Comparison of ENCODE assay signal across 12 cellular contexts in the genomic region with DNA sequence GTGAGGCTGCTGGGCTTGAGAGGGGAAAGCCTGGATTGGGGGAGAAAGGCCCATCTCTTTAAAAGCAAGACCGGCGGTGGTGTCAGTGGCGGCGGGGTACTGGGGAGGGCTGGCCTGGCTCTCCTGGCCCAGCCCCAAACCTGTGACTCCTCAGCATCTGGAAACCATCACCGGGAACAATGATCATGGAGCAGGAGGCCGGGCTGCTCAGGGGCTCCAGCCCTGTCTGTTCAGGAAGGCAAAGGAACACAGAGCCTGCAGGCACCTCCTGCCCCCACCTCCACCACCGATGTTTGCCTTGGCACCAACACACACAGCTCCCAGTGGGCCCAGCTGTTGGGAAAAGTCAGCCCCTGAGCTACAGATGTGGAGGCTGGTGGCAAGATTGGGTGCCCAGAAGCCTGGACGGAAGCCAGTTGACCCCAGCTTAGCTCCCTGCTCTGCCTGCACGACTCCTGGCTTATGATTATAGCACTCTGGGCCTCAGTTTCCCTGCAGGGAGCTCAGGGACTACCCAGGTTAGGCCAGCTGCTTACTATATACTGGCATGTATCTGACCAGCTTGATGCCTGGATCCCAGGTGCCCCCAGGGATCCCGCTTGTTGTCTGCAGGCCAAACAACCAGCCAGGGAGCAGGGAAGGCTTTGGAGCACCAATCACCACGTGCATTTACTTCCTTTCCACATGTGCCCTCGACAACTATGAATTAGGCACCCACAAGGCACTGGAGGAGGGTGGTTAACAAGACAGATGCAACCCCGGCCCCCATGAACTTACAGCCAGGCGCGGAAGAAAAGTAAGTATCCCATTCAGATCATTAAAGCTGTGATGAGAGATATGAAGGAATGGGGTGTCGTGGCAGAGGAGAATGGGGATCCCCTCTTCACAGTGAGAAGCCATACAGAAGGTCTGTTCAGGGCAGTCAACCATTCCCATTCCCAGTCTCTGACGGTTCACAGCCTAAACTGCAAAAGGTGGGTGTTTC. TPM values are rescaled to one million over a fixed set of nuclear protein-coding genes. Genes with fewer than 3 reads are reported as not detected.
DNase-seq lines count a peak whose midpoint lies in the region; ATAC-seq and TF ChIP-seq lines count a peak whose summit lies in the region.
"Had no signal": no experiment of that assay in that cellular context is flagged by ENCODE, and none has a peak within 500 bp of the region (broad histone marks: within the 10 kb centered on the region; RNA-seq: fewer than 3 reads in every experiment).

No MANE protein-coding gene starts in this region.

- H3K27ac ChIP-seq in coronary artery (no peak overlapping the region), stomach (peak overlapping the region in 1 of 5 donors; percentile 47)
- H3K27ac ChIP-seq: VCaP had no signal

- no peak for TF ChIP-seq CTCF in HFFc6 (IDR thresholded peaks at IDR 0.05)
- no peak for TF ChIP-seq CTCF in coronary artery (IDR thresholded peaks at IDR 0.05)
- no peak for TF ChIP-seq CTCF in stomach (IDR thresholded peaks at IDR 0.05)

- DNase-seq in HFFc6: peak; percentile 67
- DNase-seq in coronary artery (ENCODE audit: low spot score): no peak
- DNase-seq in left kidney (ENCODE audit: low read depth, low spot score): peak; percentile 39
- peak; percentile 66 for DNase-seq in stomach
- DNase-seq in UCSD-AML1 (lab: John Stamatoyannopoulos, UW; ENCODE audit: unreplicated experiment): no peak
- no peak for DNase-seq in activated T-cell treated with anti-CD3 and anti-CD28 coated beads, Interleukin-2, amount 50 U/mL, for 48 hours
- DNase-seq: activated gamma-delta T cell treated with Interleukin-2 at 50 U/mL for 16 hours; NK-92 treated with Interleukin-12 subunit alpha and Interleukin-12 subunit beta, amount 100 ng/mL, for 24 hours had no signal

- peaks cover 4% of the 10 kb centered on the region; the same call in 1 of the 2 replicates for H3K27me3 Mint-ChIP-seq in HFFc6 (ENCODE audit: insufficient read depth)

- no peak overlapping the region for H3K4me3 Mint-ChIP-seq in HFFc6

- WGBS in stomach, 5 donors: 50 to 61% (median 54%) methylated on average over 11 to 17 of the region's 17 CpGs

- no peak for TF ChIP-seq POLR2A in stomach (IDR thresholded peaks at IDR 0.05)

- no peak for ATAC-seq in HG03565 (IDR thresholded peaks at IDR 0.05; ENCODE audit: unreplicated experiment)
- no peak for ATAC-seq in GM19324 (IDR thresholded peaks at IDR 0.05; ENCODE audit: low FRiP score, unreplicated experiment)

- no peaks in the 10 kb centered on the region for H3K27me3 ChIP-seq in stomach
- H3K27me3 ChIP-seq: tibial nerve had no signal

- 0 out of 2 replicates have a peak, but pooled peaks cover 4% of the 10 kb centered on the region for H3K36me3 Mint-ChIP-seq in HFFc6 (ENCODE audit: low read depth)

- intact Hi-C loops in stomach (cut with DNase I; ENCODE audit: low total_unique reads): no loop called here

- no peaks in the 10 kb centered on the region for H3K9me3 ChIP-seq in stomach
- H3K9me3 ChIP-seq: tibial nerve had no signal

- peaks cover 0 to 15% (median 0%) of the 10 kb centered on the region in 4 donors for H3K4me1 ChIP-seq in stomach

- TF ChIP-seq EP300 in stomach (IDR thresholded peaks at IDR 0.05): no peak

- H3K36me3 ChIP-seq in stomach: no peaks in the 10 kb centered on the region
- H3K36me3 ChIP-seq: tibial nerve had no signal

- H3K4me3 ChIP-seq in coronary artery (peak overlapping the region; percentile 11), stomach (no peak overlapping the region)
- H3K4me3 ChIP-seq: tibial nerve had no signal

- peaks cover 79% of the 10 kb centered on the region for H3K4me1 Mint-ChIP-seq in HFFc6 (ENCODE audit: low read depth)

- no peaks in the 10 kb centered on the region for H3K9me3 Mint-ChIP-seq in HFFc6

- H3K27ac Mint-ChIP-seq in HFFc6: peak overlapping the region; percentile 49; the same call in 1 of the 2 replicates

RNA-seq across cellular contexts. Expression of gene ZCCHC24, which starts 37.3 kb away (rescaled TPM):
- total RNA-seq in HFFc6 (2021; fragmentation: NEBNext Ultra II Directional; extraction: Animal tissue kit (Norgen Biotek cat#: 25700)): 10 to 100 TPM; 33.2 to 40.3 (median 37.5) TPM
- 10 to 100 TPM in 4 of 5 donors, 1 to 10 TPM in 1; 9.7 to 60.3 (median 28.0) TPM for total RNA-seq in stomach
- 10 to 100 TPM; 13.3 to 53.0 (median 45.3) TPM for polyA plus RNA-seq in stomach

Comparison
In these comparisons a context has a peak if more than half of its experiments do, and no peak if none do; other contexts are left out.
1. DNase-seq: peak in HFFc6 (single experiment), left kidney (single experiment) and stomach (single experiment); none in coronary artery (single experiment), UCSD-AML1 (single experiment) and activated T-cell treated with anti-CD3 and anti-CD28 coated beads, Interleukin-2, amount 50 U/mL, for 48 hours (0 of 2).